In genomic region chr1:9413143-9413876, GRCh38 we compare ENCODE assay signal across 8 cellular contexts.
DNase-seq lines count a peak whose midpoint lies in the region; TF ChIP-seq lines count a peak whose summit lies in the region.

No MANE protein-coding gene starts in this region.

- peaks cover 12% of the 10 kb centered on the region for H3F3A ChIP-seq in GM23248 (ENCODE audit: insufficient read depth)

- no peaks in the 10 kb centered on the region for H3K27me3 ChIP-seq in GM23248 (replicated peaks; ENCODE audit: insufficient read depth)
- no peaks in the 10 kb centered on the region for H3K27me3 ChIP-seq in prostate gland (replicated peaks; ENCODE audit: insufficient read depth)

- no peaks in the 10 kb centered on the region for H3K79me2 ChIP-seq in GM23248 (ENCODE audit: insufficient read depth)

- no peaks in the 10 kb centered on the region for H3K36me3 ChIP-seq in GM23248 (ENCODE audit: low read depth)
- no peaks in the 10 kb centered on the region for H3K36me3 ChIP-seq in KOPT-K1 (ENCODE audit: insufficient read depth, low read length)
- no peaks in the 10 kb centered on the region for H3K36me3 ChIP-seq in prostate gland

- peak overlapping the region; percentile 44 for H3K9ac ChIP-seq in GM23248

- H3K9me2 ChIP-seq in GM23248 (ENCODE audit: insufficient read depth), result no peaks in the 10 kb centered on the region

- intact Hi-C loops in prostate gland (cut with DNase I) (loop anchor here (2.0 kb wide), 1 partner anchor 29 kb away; no protein-coding TSS in a partner anchor), head of caudate nucleus (cut with DNase I) (no loop called here)

- H3K4me3 ChIP-seq in GM23248, result peak overlapping the region; percentile 28; the same call in 1 of the 2 replicates
- no peak overlapping the region for H3K4me3 ChIP-seq in fibroblast of mammary gland (ENCODE audit: control insufficient read depth, low read depth, low read length)
- H3K4me3 ChIP-seq in prostate gland, result no peak overlapping the region

- H4K20me1 ChIP-seq in GM23248 (ENCODE audit: insufficient read depth), result no peaks in the 10 kb centered on the region

- in situ Hi-C loops in GM23248 (cut with MboI), result no loop called here

- peaks cover 21% of the 10 kb centered on the region for H3K4me1 ChIP-seq in GM23248 (ENCODE audit: insufficient read depth)
- H3K4me1 ChIP-seq in prostate gland (replicated peaks), result no peaks in the 10 kb centered on the region

- TF ChIP-seq CTCF in fibroblast of mammary gland (conservative IDR thresholded peaks at IDR 0.05; ENCODE audit: control insufficient read depth, insufficient read depth, low read depth, low read length) (no peak), prostate gland (IDR thresholded peaks at IDR 0.05) (peak in 1 of 4 experiments; percentile 6)

- peak overlapping the region; percentile 32 for H3K4me2 ChIP-seq in GM23248 (ENCODE audit: unreplicated experiment)

- H3K9me3 ChIP-seq in GM23248 (ENCODE audit: low read depth) (no peaks in the 10 kb centered on the region), KOPT-K1 (ENCODE audit: insufficient read depth, low read length, poor library complexity, severe bottlenecking) (no peaks in the 10 kb centered on the region), prostate gland (no peaks in the 10 kb centered on the region)

- WGBS in GM23248 (ENCODE audit: low coverage in 1 of 2, low lambda C conversion rate in 2 of 2, missing lambda C conversion rate in 2 of 2), 2 experiments, result 0 to 2% methylated on average over 12 to 15 of the region's 15 CpGs
- WGBS in prostate gland, result 52% methylated on average over 15 of the region's 15 CpGs

- peak; percentile 90 for DNase-seq in GM03348 (ENCODE audit: low spot score)
- DNase-seq in GM23248, result peak; percentile 83
- DNase-seq in activated CD8-positive, alpha-beta memory T cell treated with anti-CD3 and anti-CD28 coated beads for 48 hours (ENCODE audit: low read depth in 2 of 3, low spot score in 2 of 3), result peak; percentile 47 to 55 (median 55)
- peak; percentile 94 for DNase-seq in fibroblast of mammary gland (ENCODE audit: low read depth)
- no peak for DNase-seq in prostate gland (ENCODE audit: low spot score)
- DNase-seq in head of caudate nucleus, result no peak
- DNase-seq in NCI-H1105 (lab: John Stamatoyannopoulos, UW), result no peak

- TF ChIP-seq POLR2A in prostate gland (IDR thresholded peaks at IDR 0.05), result no peak

- H2AFZ ChIP-seq in GM23248, result peak overlapping the region; percentile 69

- H3K27ac ChIP-seq in GM23248 (peak overlapping the region; percentile 69), KOPT-K1 (ENCODE audit: low read depth, low read length, poor library complexity, severe bottlenecking) (peak overlapping the region; percentile 92), prostate gland (peak overlapping the region; percentile 42 to 62)

Comparison
In these comparisons a context has a peak if more than half of its experiments do, and no peak if none do; other contexts are left out.
1. DNase-seq: peak in GM03348 (single experiment), GM23248 (single experiment), activated CD8-positive, alpha-beta memory T cell treated with anti-CD3 and anti-CD28 coated beads for 48 hours (3 of 3) and fibroblast of mammary gland (single experiment); none in prostate gland (single experiment), head of caudate nucleus (0 of 42) and NCI-H1105 (single experiment).
2. Peak in every context shown above with its lines, with median percentiles within 50 percentile points of each other: H3K27ac ChIP-seq.